24 cellular contexts compared by ENCODE assay signal in genomic region chr1:99558539-99558938, GRCh38.
DNase-seq lines count a peak whose midpoint lies in the region; ATAC-seq, FAIRE-seq and TF ChIP-seq lines count a peak whose summit lies in the region.
"Had no signal": no experiment of that assay in that cellular context is flagged by ENCODE, and none has a peak within 500 bp of the region (broad histone marks: within the 10 kb centered on the region; RNA-seq: fewer than 3 reads in every experiment).

No MANE protein-coding gene starts in this region.

- no peaks in the 10 kb centered on the region for H3K27me3 ChIP-seq in osteoblast (ENCODE audit: insufficient read depth, low read length)
- H3K27me3 ChIP-seq: neural progenitor cell had no signal

- no peaks in the 10 kb centered on the region for H3K9me3 ChIP-seq in osteoblast (ENCODE audit: low read depth, low read length)

- FAIRE-seq in H54 (lab: Jason Lieb, UNC) = peak; percentile 6
- FAIRE-seq: G401.6 had no signal

- no peak overlapping the region for H3K4me3 ChIP-seq in osteoblast (ENCODE audit: insufficient read depth, low read length)
- H3K4me3 ChIP-seq: GM23338, lung, neural progenitor cell, SK-N-MC had no signal

- no peak overlapping the region for H3K4me2 ChIP-seq in osteoblast (ENCODE audit: insufficient read depth, low read length)
- H3K4me2 ChIP-seq: GM23338, neural progenitor cell had no signal

- no peaks in the 10 kb centered on the region for H3K36me3 ChIP-seq in osteoblast (ENCODE audit: insufficient read depth, low read length)
- H3K36me3 ChIP-seq: neural progenitor cell had no signal

- peak overlapping the region; percentile 57 for H3K27ac ChIP-seq in osteoblast (ENCODE audit: low read depth, low read length)
- H3K27ac ChIP-seq: HL-60, neural progenitor cell, SK-N-MC, VCaP had no signal

- H3K4me1 ChIP-seq in osteoblast (ENCODE audit: insufficient read depth, low read length) = peaks cover 17% of the 10 kb centered on the region

- no peak overlapping the region for H2AFZ ChIP-seq in osteoblast (ENCODE audit: low read length)
- H2AFZ ChIP-seq: GM23338, neural progenitor cell had no signal

- TF ChIP-seq POLR2A in H54 (IDR thresholded peaks at IDR 0.05; ENCODE audit: low read depth, low read length) = no peak

- no peaks in the 10 kb centered on the region for H3K79me2 ChIP-seq in osteoblast (ENCODE audit: insufficient read depth, low read length)

- TF ChIP-seq CTCF in osteoblast (IDR thresholded peaks at IDR 0.05; ENCODE audit: extremely low read depth, low read depth, low read length) = no peak

- no peak for ATAC-seq in HG03045 (IDR thresholded peaks at IDR 0.05; ENCODE audit: unreplicated experiment)
- ATAC-seq in HG02852 (IDR thresholded peaks at IDR 0.05; ENCODE audit: unreplicated experiment) = no peak
- ATAC-seq: activated T-cell treated with anti-CD3 and anti-CD28 coated beads, Interleukin-2, amount 50 U/mL, for 72 hours; GM23338 had no signal

- H4K20me1 ChIP-seq in osteoblast (ENCODE audit: insufficient read depth, low read length) = no peaks in the 10 kb centered on the region

- DNase-seq in H54 (ENCODE audit: insufficient read length, low spot score) (no peak), amniotic epithelial cell (ENCODE audit: low read depth) (peak; percentile 52), fibroblast of gingiva (ENCODE audit: low read depth) (peak; percentile 29), osteoblast (ENCODE audit: insufficient read length, low spot score, missing footprints) (no peak), NCI-H1930 (lab: John Stamatoyannopoulos, UW) (no peak), medulla oblongata (ENCODE audit: extremely low spot score) (no peak)
- DNase-seq: activated CD4-positive, alpha-beta T cell treated with anti-CD3 and anti-CD28 coated beads, Interleukin-2, amount 10 ng/mL, durations not matched to agents 24 days and 14 days; activated naive CD4-positive, alpha-beta T cell treated with anti-CD3 and anti-CD28 coated beads for 36 hours; activated T-cell treated with anti-CD3 and anti-CD28 coated beads, Interleukin-2, amount 50 U/mL, for 72 hours; CD4-positive, CD25-positive, alpha-beta regulatory T cell; DMS 273 treated with DMSO at 0.1 percent for 48 hours; NCI-H1092 treated with DMSO at 0.1 percent for 48 hours; NCI-H187 treated with DMSO at 0.1 percent for 48 hours; NCI-H526 treated with DMSO at 0.1 percent for 48 hours; T-helper 2 cell had no signal

Comparison
In these comparisons a context has a peak if more than half of its experiments do, and no peak if none do; other contexts are left out.
1. DNase-seq: peak in amniotic epithelial cell (single experiment) and fibroblast of gingiva (single experiment); none in H54 (single experiment), osteoblast (single experiment), NCI-H1930 (0 of 2) and medulla oblongata (single experiment).